In the genomic region with DNA sequence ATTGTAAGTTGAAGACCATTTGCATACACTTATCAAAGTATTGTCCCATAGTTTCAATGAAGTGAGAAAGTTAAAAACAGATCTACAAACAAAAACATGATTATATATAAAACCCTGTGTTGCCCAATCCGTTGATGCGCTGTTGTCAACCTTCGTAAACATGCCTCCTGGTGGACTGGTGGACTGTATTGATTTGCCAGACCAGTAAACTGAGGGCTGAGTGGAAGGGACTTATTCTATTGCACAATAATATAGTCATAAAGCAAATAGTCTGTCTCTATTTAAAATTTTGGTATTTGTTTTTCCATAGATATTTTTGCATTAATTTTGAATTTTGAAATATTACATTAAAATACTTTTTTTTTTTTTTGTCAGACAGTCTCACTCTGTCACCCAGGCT, we compare ENCODE assay signal across 7 cellular contexts.
"Had no signal": no experiment of that assay in that cellular context is flagged by ENCODE, and none has a peak within 500 bp of the region (broad histone marks: within the 10 kb centered on the region; RNA-seq: fewer than 3 reads in every experiment).

No MANE protein-coding gene starts in this region.

- H3K4me3 ChIP-seq: GM23248 had no signal

- FAIRE-seq: H54 had no signal

- DNase-seq: GM23248, GOT3, H9, HCEC 1CT, KG1 had no signal

- H3K9ac ChIP-seq: GM23248 had no signal

- H2AFZ ChIP-seq: GM23248 had no signal

- H3K27ac ChIP-seq: GM23248, HL-60 had no signal
